Comparison of ENCODE assay signal across 9 cellular contexts in the genomic region with DNA sequence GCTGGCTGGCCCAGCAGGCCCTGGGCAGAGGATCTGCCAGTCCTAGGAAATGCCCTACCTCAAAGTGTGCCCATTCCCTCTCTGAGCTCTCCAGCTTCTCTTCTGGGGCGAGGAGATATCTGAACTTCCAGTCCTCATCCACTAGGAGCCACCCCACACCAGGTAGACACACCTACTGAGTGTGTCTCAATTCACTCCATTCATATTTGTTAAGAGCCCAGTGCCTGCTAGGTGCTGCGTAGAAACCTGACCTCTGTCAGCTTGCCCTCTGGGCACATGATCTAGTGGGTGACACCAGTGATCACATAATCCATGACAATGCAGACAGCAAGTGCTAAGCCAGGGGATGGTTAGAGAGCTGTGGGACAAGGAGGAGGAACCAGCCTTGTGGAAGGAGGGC.
A peak's percentile ranks its signal among the peaks of the same experiment; 100 is the strongest.
DNase-seq lines count a peak whose midpoint lies in the region; ATAC-seq and TF ChIP-seq lines count a peak whose summit lies in the region.
"Had no signal": no experiment of that assay in that cellular context is flagged by ENCODE, and none has a peak within 500 bp of the region (broad histone marks: within the 10 kb centered on the region; RNA-seq: fewer than 3 reads in every experiment).

No MANE protein-coding gene starts in this region.

- no peaks in the 10 kb centered on the region for H3K9me3 ChIP-seq in vagina
- H3K9me3 ChIP-seq: right atrium auricular region had no signal

- no peak overlapping the region for H3K4me3 ChIP-seq in vagina
- H3K4me3 ChIP-seq: right atrium auricular region had no signal

- H3K4me1 ChIP-seq in vagina = no peaks in the 10 kb centered on the region
- H3K4me1 ChIP-seq: right atrium auricular region had no signal

- DNase-seq in NCI-H1694 treated with DMSO at 0.1 percent for 48 hours (lab: John Stamatoyannopoulos, UW) (peak; percentile 20), NCI-H1694 (lab: John Stamatoyannopoulos, UW) (no peak), NCI-H510A treated with DMSO at 0.1 percent for 48 hours (lab: John Stamatoyannopoulos, UW) (peak; percentile 58), vagina (ENCODE audit: extremely low spot score in 2 of 2) (no peak), putamen (ENCODE audit: low spot score) (no peak)
- no peak for DNase-seq in stimulated activated naive CD8-positive, alpha-beta T cell treated with anti-CD3 and anti-CD28 coated beads, Interleukin-15, Interleukin-2, amounts not matched to agents 100 U/mL and 50 U/mL, for 24 hours

- ATAC-seq in esophagus mucosa = peak; percentile 91
- peak; percentile 28 for ATAC-seq in stimulated activated naive CD8-positive, alpha-beta T cell treated with anti-CD3 and anti-CD28 coated beads, Interleukin-15, Interleukin-2, amounts not matched to agents 100 U/mL and 50 U/mL, for 24 hours
- ATAC-seq in GM19035 (IDR thresholded peaks at IDR 0.05; ENCODE audit: unreplicated experiment) = no peak

- H3K36me3 ChIP-seq in vagina = no peaks in the 10 kb centered on the region
- H3K36me3 ChIP-seq: right atrium auricular region had no signal

- no peak overlapping the region for H3K27ac ChIP-seq in vagina
- H3K27ac ChIP-seq: right atrium auricular region had no signal

- no peak for TF ChIP-seq CTCF in vagina (IDR thresholded peaks at IDR 0.05)

- TF ChIP-seq POLR2A in vagina (IDR thresholded peaks at IDR 0.05) = no peak

- intact Hi-C loops in vagina (cut with DNase I) = no loop called here

- H3K27me3 ChIP-seq in vagina = no peaks in the 10 kb centered on the region
- H3K27me3 ChIP-seq: right atrium auricular region had no signal

Comparison
In these comparisons a context has a peak if more than half of its experiments do, and no peak if none do; other contexts are left out.
1. DNase-seq: peak in NCI-H1694 treated with DMSO at 0.1 percent for 48 hours (single experiment) and NCI-H510A treated with DMSO at 0.1 percent for 48 hours (single experiment); none in NCI-H1694 (single experiment), stimulated activated naive CD8-positive, alpha-beta T cell treated with anti-CD3 and anti-CD28 coated beads, Interleukin-15, Interleukin-2, amounts not matched to agents 100 U/mL and 50 U/mL, for 24 hours (single experiment), vagina (0 of 2) and putamen (single experiment).